9 cellular contexts compared by ENCODE assay signal in the genomic region with DNA sequence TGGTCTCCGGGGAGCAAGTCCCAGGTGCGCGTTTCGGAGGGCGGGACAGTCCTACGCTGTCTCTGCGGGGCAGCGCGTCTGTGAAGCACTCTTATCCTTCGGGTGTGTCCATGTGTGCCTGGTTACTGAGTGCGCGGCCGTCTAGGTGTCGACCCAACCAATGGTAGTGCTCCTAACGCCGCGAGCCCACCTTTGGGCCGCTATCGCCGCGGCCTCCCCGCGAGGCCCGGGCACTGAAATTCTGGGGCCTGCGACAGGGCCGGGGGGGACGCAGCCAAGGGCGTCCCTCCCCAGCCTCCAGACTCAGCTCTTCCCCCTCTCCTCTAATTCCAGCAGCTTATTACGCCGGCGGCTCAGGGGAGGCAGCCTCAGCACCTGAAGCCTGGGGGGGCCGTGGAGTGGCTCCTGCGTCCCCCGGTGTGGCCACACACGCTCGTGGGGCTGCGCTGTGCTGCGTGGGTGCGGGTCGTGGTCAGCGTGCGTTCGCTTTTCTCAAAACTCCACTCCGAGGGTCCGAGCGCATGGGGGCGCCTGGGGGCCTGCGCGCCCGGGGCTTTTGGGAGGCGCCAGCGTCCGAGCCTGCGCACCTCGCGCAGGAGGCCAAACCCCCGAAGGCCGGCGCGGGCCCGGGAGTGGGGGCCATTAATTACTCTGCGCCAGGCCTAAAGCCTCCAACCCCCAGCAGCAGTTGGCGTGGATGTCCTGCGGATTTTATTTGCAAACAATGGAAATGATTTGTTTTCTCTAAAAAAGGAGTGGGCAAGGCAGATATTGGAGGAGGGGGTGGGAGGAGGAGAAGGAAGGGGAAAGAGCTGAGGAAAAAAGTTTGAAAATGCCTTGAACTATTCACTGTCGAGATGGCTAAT. TPM values are rescaled to one million over a fixed set of nuclear protein-coding genes. Genes with fewer than 3 reads are reported as not detected.
DNase-seq lines count a peak whose midpoint lies in the region; ATAC-seq and TF ChIP-seq lines count a peak whose summit lies in the region.
"Had no signal": no experiment of that assay in that cellular context is flagged by ENCODE, and none has a peak within 500 bp of the region (broad histone marks: within the 10 kb centered on the region; RNA-seq: fewer than 3 reads in every experiment).

No MANE protein-coding gene starts in this region.

- H3K4me3 Mint-ChIP-seq in neural crest cell, result peak overlapping the region; percentile 93

- DNase-seq in NCI-H345 treated with DMSO at 0.1 percent for 48 hours (lab: John Stamatoyannopoulos, UW; ENCODE audit: unreplicated experiment), result peak; percentile 74
- peak; percentile 82 for DNase-seq in epithelial cell of esophagus (ENCODE audit: low read depth)
- peak; percentile 36 for DNase-seq in neural crest cell (ENCODE audit: low read depth, low spot score)
- no peak for DNase-seq in central memory CD4-positive, alpha-beta T cell
- no peak for DNase-seq in OCI-M1 (lab: John Stamatoyannopoulos, UW)

- no peak for TF ChIP-seq CTCF in epithelial cell of esophagus (IDR thresholded peaks at IDR 0.05; ENCODE audit: insufficient read depth, low read depth, low read length, missing control alignments)
- TF ChIP-seq CTCF in neural crest cell (conservative IDR thresholded peaks at IDR 0.05), result peak; percentile 16

- peak overlapping the region; percentile 96 for H3K4me3 ChIP-seq in epithelial cell of esophagus (ENCODE audit: low read length)

- H3K9me3 Mint-ChIP-seq in neural crest cell, result no peaks in the 10 kb centered on the region

- ATAC-seq in GM19324 (IDR thresholded peaks at IDR 0.05; ENCODE audit: low FRiP score, unreplicated experiment) (peak; percentile 20), HG03378 (IDR thresholded peaks at IDR 0.05; ENCODE audit: unreplicated experiment) (no peak), GM19328 (IDR thresholded peaks at IDR 0.05; ENCODE audit: unreplicated experiment) (no peak)

- peaks cover 52% of the 10 kb centered on the region for H3K4me1 Mint-ChIP-seq in neural crest cell

- no peaks in the 10 kb centered on the region for H3K36me3 Mint-ChIP-seq in neural crest cell (ENCODE audit: low read depth)

- H3K27ac Mint-ChIP-seq in neural crest cell (ENCODE audit: unreplicated experiment), result no peak overlapping the region

- peaks cover 81% of the 10 kb centered on the region for H3K27me3 Mint-ChIP-seq in neural crest cell (ENCODE audit: low read depth)

RNA-seq across cellular contexts. Expression of a gene that starts 3.0 kb away (rescaled TPM):
- 14.6 and 15.9 TPM in 2 replicates for total RNA-seq in neural crest cell

RNA-seq across cellular contexts. Expression of a gene that starts 26.9 kb away (rescaled TPM):
- total RNA-seq in neural crest cell, result 0.98 and 3.1 TPM in 2 replicates
- total RNA-seq: myocyte had no signal

Comparison
In these comparisons a context has a peak if more than half of its experiments do, and no peak if none do; other contexts are left out.
1. DNase-seq: peak in NCI-H345 treated with DMSO at 0.1 percent for 48 hours (single experiment), epithelial cell of esophagus (single experiment) and neural crest cell (single experiment); none in central memory CD4-positive, alpha-beta T cell (single experiment) and OCI-M1 (single experiment).